Comparison of ENCODE assay signal across 17 cellular contexts in the genomic region with DNA sequence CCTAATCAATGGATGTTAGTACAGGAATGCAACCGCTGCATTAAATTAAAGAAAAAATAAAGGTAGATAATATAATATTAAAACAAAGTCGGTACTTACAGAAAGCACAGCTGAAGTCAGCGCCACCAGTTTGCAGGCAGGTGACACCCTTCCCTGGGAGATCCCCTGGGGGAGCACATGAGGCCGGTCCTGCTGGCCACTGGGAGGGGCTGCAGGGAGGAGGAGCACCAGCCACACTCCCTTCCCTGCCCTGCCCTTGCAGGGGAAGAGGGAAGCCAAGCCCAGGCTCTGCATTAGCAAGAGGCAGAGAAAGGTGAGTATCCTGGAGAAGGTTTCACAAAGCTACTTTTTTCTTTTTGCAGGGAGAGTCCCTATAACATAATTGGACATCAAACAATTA.
DNase-seq lines count a peak whose midpoint lies in the region; TF ChIP-seq lines count a peak whose summit lies in the region.
"Had no signal": no experiment of that assay in that cellular context is flagged by ENCODE, and none has a peak within 500 bp of the region (broad histone marks: within the 10 kb centered on the region; RNA-seq: fewer than 3 reads in every experiment).

No MANE protein-coding gene starts in this region.

- no peak overlapping the region for H3K4me3 ChIP-seq in H7 (ENCODE audit: insufficient read depth, low read depth, low read length)
- H3K4me3 ChIP-seq in OCI-LY7 (ENCODE audit: low read depth, low read length, poor library complexity, severe bottlenecking) = no peak overlapping the region
- no peak overlapping the region for H3K4me3 ChIP-seq in Peyer's patch
- H3K4me3 ChIP-seq: A549, MG63 had no signal

- no peak overlapping the region for H3K4me2 ChIP-seq in OCI-LY7 (ENCODE audit: low read length)
- H3K4me2 ChIP-seq: A549 had no signal

- POLR2A ChIA-PET in OCI-LY7 (lab: Charles Lee) = no interaction called here

- no TSS peak for BruUV-seq in OCI-LY7 (replicated peaks; lab: Mats Ljungman, UMichigan)

- intact Hi-C loops in OCI-LY7 (cut with micrococcal nuclease; ENCODE audit: unreplicated experiment) = no loop called here

- H3K9me2 ChIP-seq in OCI-LY7 (ENCODE audit: insufficient read depth, low read length) = no peaks in the 10 kb centered on the region

- H4K20me1 ChIP-seq in OCI-LY7 (ENCODE audit: insufficient read depth, low read length) = no peaks in the 10 kb centered on the region

- H3K9me3 ChIP-seq in OCI-LY7 (ENCODE audit: low read length) = no peaks in the 10 kb centered on the region
- no peaks in the 10 kb centered on the region for H3K9me3 ChIP-seq in Peyer's patch
- H3K9me3 ChIP-seq: A549, MG63 had no signal

- TF ChIP-seq CTCF in OCI-LY7 (conservative IDR thresholded peaks at IDR 0.05; ENCODE audit: low read length) (no peak), Peyer's patch (IDR thresholded peaks at IDR 0.05) (no peak)

- no peaks in the 10 kb centered on the region for H3K36me3 ChIP-seq in H7 (replicated peaks; ENCODE audit: control insufficient read depth, insufficient read depth, low read length)
- H3K36me3 ChIP-seq in OCI-LY7 (ENCODE audit: insufficient read depth, low read length) = no peaks in the 10 kb centered on the region
- no peaks in the 10 kb centered on the region for H3K36me3 ChIP-seq in Peyer's patch
- H3K36me3 ChIP-seq: MG63 had no signal

- H2AFZ ChIP-seq in OCI-LY7 (ENCODE audit: low read length) = no peak overlapping the region

- H3K79me2 ChIP-seq in OCI-LY7 (ENCODE audit: insufficient read depth, low read depth, low read length) = no peaks in the 10 kb centered on the region

- no peak overlapping the region for H3K27ac ChIP-seq in OCI-LY7 (ENCODE audit: low read depth, low read length, poor library complexity, severe bottlenecking)
- H3K27ac ChIP-seq in Peyer's patch = no peak overlapping the region
- H3K27ac ChIP-seq: A549 had no signal

- peaks cover 8% of the 10 kb centered on the region for H3K4me1 ChIP-seq in OCI-LY7 (ENCODE audit: insufficient read depth, low read length, poor library complexity, severe bottlenecking)
- H3K4me1 ChIP-seq in Peyer's patch = no peaks in the 10 kb centered on the region
- H3K4me1 ChIP-seq: A549 had no signal

- no peak for TF ChIP-seq POLR2A in Peyer's patch (IDR thresholded peaks at IDR 0.05)

- peak; percentile 30 for DNase-seq in NCI-H2196 (lab: John Stamatoyannopoulos, UW; ENCODE audit: unreplicated experiment)
- DNase-seq in NCI-H2196 treated with DMSO at 0.1 percent for 48 hours (lab: John Stamatoyannopoulos, UW; ENCODE audit: unreplicated experiment) = no peak
- DNase-seq in H7 = peak; percentile 75
- DNase-seq in OCI-LY7 (ENCODE audit: low spot score) = peak; percentile 12
- DNase-seq in iPS-NIHi7 (ENCODE audit: extremely low spot score) = peak; percentile 77
- DNase-seq in NCI-H2081 (lab: John Stamatoyannopoulos, UW) = no peak
- no peak for DNase-seq in Peyer's patch
- no peak for DNase-seq in activated naive CD4-positive, alpha-beta T cell treated with anti-CD3 and anti-CD28 coated beads, Interleukin-2, amount 50 U/mL, for 16 hours
- DNase-seq: C1 segment of cervical spinal cord, IMR-90, Karpas-422, MG63, NCI-H1092 treated with DMSO at 0.1 percent for 48 hours, NCI-H187 treated with DMSO at 0.1 percent for 48 hours, NCI-H526 treated with DMSO at 0.1 percent for 48 hours, Right ventricle myocardium superior had no signal

- CTCF ChIA-PET in OCI-LY7 (lab: Charles Lee; ENCODE audit: unreplicated experiment) = no interaction called here

- H3K27me3 ChIP-seq in H7 (ENCODE audit: control insufficient read depth, insufficient read depth, low read length) = no peaks in the 10 kb centered on the region
- H3K27me3 ChIP-seq in Peyer's patch = no peaks in the 10 kb centered on the region
- H3K27me3 ChIP-seq: MG63 had no signal

Comparison
In these comparisons a context has a peak if more than half of its experiments do, and no peak if none do; other contexts are left out.
1. DNase-seq: peak in NCI-H2196 (single experiment), H7 (single experiment), OCI-LY7 (single experiment) and iPS-NIHi7 (single experiment); none in NCI-H2196 treated with DMSO at 0.1 percent for 48 hours (single experiment), NCI-H2081 (0 of 2), Peyer's patch (0 of 3) and activated naive CD4-positive, alpha-beta T cell treated with anti-CD3 and anti-CD28 coated beads, Interleukin-2, amount 50 U/mL, for 16 hours (single experiment).